Comparison of ENCODE assay signal across 8 cellular contexts in the genomic region with DNA sequence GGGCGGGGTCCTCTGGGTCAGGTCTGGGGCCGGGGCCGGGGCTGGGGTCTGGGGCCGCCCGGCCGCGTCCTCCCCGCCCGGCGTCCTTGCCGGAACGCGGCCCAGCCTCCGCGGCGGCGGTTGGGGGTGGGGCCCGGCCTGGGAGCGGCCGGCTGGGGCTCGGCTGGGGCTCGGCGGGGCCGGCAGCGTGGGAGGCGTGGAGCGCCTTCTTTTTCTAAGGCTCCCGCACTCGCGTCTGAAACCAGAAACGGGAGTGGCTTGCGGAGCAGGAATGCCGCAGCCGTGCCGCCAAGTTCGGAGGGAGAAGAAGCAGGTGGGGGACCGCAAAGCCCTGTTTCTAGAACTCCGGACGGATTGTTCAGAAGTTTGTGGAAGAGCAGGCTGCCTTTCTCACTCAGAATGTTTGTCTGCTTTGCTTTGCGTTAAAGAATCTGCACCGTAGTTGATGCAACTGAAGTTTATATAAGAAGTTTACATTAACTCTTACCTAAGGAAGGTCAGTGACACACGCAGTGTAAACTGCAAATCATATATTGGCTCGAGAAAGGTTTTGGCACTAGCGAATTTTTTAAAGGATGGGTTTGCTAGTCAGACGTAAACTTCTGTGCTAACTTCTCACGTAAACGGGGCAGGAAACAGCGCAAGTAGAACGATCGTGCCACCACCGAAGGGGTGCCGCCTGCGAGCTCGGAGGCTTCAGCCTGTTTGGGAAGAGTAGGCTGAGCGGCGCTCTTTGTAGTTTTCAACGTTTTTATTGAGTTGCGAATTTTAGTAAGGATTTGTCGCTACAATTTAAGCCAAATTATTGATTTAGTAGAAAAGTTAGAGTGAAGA. TPM values are rescaled to one million over a fixed set of nuclear protein-coding genes. Genes with fewer than 3 reads are reported as not detected.
DNase-seq lines count a peak whose midpoint lies in the region; ATAC-seq lines count a peak whose summit lies in the region.

No MANE protein-coding gene starts in this region.

- DNase-seq in DMS114 treated with DMSO at 0.1 percent for 48 hours (lab: John Stamatoyannopoulos, UW; ENCODE audit: unreplicated experiment), result peak; percentile 27
- DNase-seq in HuH-7 (ENCODE audit: low spot score), result peak; percentile 65
- DNase-seq in activated CD4-positive, CD25-positive, alpha-beta regulatory T cell (lab: John Stamatoyannopoulos, UW), result peak; percentile 27 to 46 (median 42)
- DNase-seq in caudate nucleus (lab: John Stamatoyannopoulos, UW), result peak in 14 of 61 donors; percentile 11 to 74 (median 58)
- peak; percentile 58 to 85 for DNase-seq in left colon
- DNase-seq in stimulated activated CD4-positive, alpha-beta T cell treated with anti-CD3 and anti-CD28 coated beads, Interleukin-2, amount 100 ng/mL, for 48 hours, result peak; percentile 59 to 65
- DNase-seq in COR-L47 (lab: John Stamatoyannopoulos, UW), result no peak

- ATAC-seq in GM21447 (IDR thresholded peaks at IDR 0.05; ENCODE audit: unreplicated experiment) (peak; percentile 50), left colon (peak; percentile 86)

- intact Hi-C loops in left colon (cut with DNase I, micrococcal nuclease), result no loop called here

- peak overlapping the region; percentile 99 for H3K27ac ChIP-seq in caudate nucleus (ENCODE audit: low read depth, low read length)

RNA-seq across cellular contexts. Expression of a gene that starts 0.7 kb away (rescaled TPM):
- 10 to 100 TPM; 68.8 to 83.5 TPM for total RNA-seq in left colon
